In the genomic region with DNA sequence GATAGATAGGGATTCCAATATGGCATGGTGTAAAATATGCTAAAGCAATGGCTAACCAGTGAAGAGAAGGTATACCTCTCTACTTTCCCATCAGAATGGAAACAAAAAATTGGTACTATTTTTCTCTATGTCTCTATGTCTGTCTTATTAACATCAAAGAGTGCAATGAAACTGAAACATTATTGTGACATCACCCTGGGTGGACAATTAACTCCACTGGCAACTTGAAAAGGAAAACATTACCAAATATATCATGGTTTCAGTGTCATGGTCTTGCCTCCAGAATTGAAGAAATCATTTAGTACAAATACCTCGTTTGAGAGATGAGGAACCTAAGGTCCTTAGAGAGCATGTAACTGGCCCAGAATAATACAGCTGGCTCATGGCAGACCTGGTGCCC, we compare ENCODE assay signal across 1 cellular context.
TF ChIP-seq lines count a peak whose summit lies in the region.

No MANE protein-coding gene starts in this region.

TF ChIP-seq in GM12878, 131 proteins besides CTCF, POLR2A, EP300 and RAD21 (continued from another document and continues in another):
- TF ChIP-seq, protein P1, sequence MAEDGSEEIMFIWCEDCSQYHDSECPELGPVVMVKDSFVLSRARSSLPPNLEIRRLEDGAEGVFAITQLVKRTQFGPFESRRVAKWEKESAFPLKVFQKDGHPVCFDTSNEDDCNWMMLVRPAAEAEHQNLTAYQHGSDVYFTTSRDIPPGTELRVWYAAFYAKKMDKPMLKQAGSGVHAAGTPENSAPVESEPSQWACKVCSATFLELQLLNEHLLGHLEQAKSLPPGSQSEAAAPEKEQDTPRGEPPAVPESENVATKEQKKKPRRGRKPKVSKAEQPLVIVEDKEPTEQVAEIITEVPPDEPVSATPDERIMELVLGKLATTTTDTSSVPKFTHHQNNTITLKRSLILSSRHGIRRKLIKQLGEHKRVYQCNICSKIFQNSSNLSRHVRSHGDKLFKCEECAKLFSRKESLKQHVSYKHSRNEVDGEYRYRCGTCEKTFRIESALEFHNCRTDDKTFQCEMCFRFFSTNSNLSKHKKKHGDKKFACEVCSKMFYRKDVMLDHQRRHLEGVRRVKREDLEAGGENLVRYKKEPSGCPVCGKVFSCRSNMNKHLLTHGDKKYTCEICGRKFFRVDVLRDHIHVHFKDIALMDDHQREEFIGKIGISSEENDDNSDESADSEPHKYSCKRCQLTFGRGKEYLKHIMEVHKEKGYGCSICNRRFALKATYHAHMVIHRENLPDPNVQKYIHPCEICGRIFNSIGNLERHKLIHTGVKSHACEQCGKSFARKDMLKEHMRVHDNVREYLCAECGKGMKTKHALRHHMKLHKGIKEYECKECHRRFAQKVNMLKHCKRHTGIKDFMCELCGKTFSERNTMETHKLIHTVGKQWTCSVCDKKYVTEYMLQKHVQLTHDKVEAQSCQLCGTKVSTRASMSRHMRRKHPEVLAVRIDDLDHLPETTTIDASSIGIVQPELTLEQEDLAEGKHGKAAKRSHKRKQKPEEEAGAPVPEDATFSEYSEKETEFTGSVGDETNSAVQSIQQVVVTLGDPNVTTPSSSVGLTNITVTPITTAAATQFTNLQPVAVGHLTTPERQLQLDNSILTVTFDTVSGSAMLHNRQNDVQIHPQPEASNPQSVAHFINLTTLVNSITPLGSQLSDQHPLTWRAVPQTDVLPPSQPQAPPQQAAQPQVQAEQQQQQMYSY (CRISPR knock-in tag; IDR thresholded peaks at IDR 0.05), result no peak
- TF ChIP-seq ZZZ3 (IDR thresholded peaks at IDR 0.05; ENCODE audit: control insufficient read depth, insufficient read length, low read depth) (no peak), NFIC (IDR thresholded peaks at IDR 0.05; ENCODE audit: low read depth, low read length) (peak; percentile 64; the same call in 1 of the 2 replicates), MTA3 (IDR thresholded peaks at IDR 0.05; ENCODE audit: borderline replicate concordance, low read length) (no peak), STAT3 (IDR thresholded peaks at IDR 0.05; ENCODE audit: low read depth, low read length) (no peak), SIX5 (IDR thresholded peaks at IDR 0.05; ENCODE audit: low read depth, low read length, severe bottlenecking) (no peak), YY1 (IDR thresholded peaks at IDR 0.05; ENCODE audit: low read depth, low read length) (no peak), TCF12 (IDR thresholded peaks at IDR 0.05; ENCODE audit: low read depth, low read length) (no peak), SUZ12 (IDR thresholded peaks at IDR 0.05; ENCODE audit: unreplicated experiment) (no peak), SIN3A (IDR thresholded peaks at IDR 0.05; ENCODE audit: low read depth, low read length) (no peak), CBFB (IDR thresholded peaks at IDR 0.05; ENCODE audit: low read depth) (no peak), TCF3 (IDR thresholded peaks at IDR 0.05; ENCODE audit: borderline replicate concordance, insufficient read depth, low read depth, low read length) (no peak), USF2 (IDR thresholded peaks at IDR 0.05; ENCODE audit: borderline replicate concordance, low read depth, low read length) (no peak), CHD2 (IDR thresholded peaks at IDR 0.05; ENCODE audit: borderline replicate concordance, low read depth, low read length) (no peak), ESRRA (IDR thresholded peaks at IDR 0.05; ENCODE audit: low read length) (no peak), ASH2L (IDR thresholded peaks at IDR 0.05; ENCODE audit: borderline replicate concordance, low read depth) (no peak), TARDBP (IDR thresholded peaks at IDR 0.05; ENCODE audit: borderline replicate concordance) (no peak), HDGF (IDR thresholded peaks at IDR 0.05) (no peak), MEF2B (IDR thresholded peaks at IDR 0.05; ENCODE audit: partially characterized antibody, poor library complexity, severe bottlenecking) (peak; percentile 25), PBX3 (IDR thresholded peaks at IDR 0.05; ENCODE audit: insufficient replicate concordance, low read depth, low read length) (no peak), MYC (IDR thresholded peaks at IDR 0.05; ENCODE audit: insufficient read depth, insufficient read length, insufficient replicate concordance, low read length, severe bottlenecking) (no peak), CREM (IDR thresholded peaks at IDR 0.05; ENCODE audit: low read depth) (peak; percentile 68), BRCA1 (IDR thresholded peaks at IDR 0.05; ENCODE audit: low read depth, low read length) (no peak), ATF2 (IDR thresholded peaks at IDR 0.05; ENCODE audit: low read length) (no peak), GATAD2B (conservative IDR thresholded peaks at IDR 0.05; ENCODE audit: low read depth) (no peak), RELA (IDR thresholded peaks at IDR 0.05; ENCODE audit: borderline replicate concordance, partially characterized antibody) (no peak), CEBPB (IDR thresholded peaks at IDR 0.05; ENCODE audit: borderline replicate concordance in 1 of 2, low read depth in 2 of 2, low read length in 2 of 2) (no peak), EGR1 (IDR thresholded peaks at IDR 0.05; ENCODE audit: borderline replicate concordance in 1 of 2, low read depth in 2 of 2, low read length in 2 of 2) (no peak), LARP7 (IDR thresholded peaks at IDR 0.05) (no peak), GABPA (IDR thresholded peaks at IDR 0.05; ENCODE audit: low read depth) (no peak), POU2F2 (IDR thresholded peaks at IDR 0.05; ENCODE audit: borderline replicate concordance, low read depth, low read length) (no peak), TAF1 (IDR thresholded peaks at IDR 0.05; ENCODE audit: borderline replicate concordance, low read depth, low read length) (no peak), CREB1 (IDR thresholded peaks at IDR 0.05; ENCODE audit: low read depth) (peak; percentile 53; the same call in 1 of the 2 replicates), EED (IDR thresholded peaks at IDR 0.05; ENCODE audit: low read depth) (no peak), RUNX3 (IDR thresholded peaks at IDR 0.05; ENCODE audit: low read length) (peak; percentile 59; the same call in 1 of the 2 replicates), EZH2 (IDR thresholded peaks at IDR 0.05; ENCODE audit: borderline replicate concordance, control insufficient read depth, low read depth, low read length) (no peak), RFX5 (IDR thresholded peaks at IDR 0.05; ENCODE audit: low read depth, low read length) (no peak)
- TF ChIP-seq, protein P2, sequence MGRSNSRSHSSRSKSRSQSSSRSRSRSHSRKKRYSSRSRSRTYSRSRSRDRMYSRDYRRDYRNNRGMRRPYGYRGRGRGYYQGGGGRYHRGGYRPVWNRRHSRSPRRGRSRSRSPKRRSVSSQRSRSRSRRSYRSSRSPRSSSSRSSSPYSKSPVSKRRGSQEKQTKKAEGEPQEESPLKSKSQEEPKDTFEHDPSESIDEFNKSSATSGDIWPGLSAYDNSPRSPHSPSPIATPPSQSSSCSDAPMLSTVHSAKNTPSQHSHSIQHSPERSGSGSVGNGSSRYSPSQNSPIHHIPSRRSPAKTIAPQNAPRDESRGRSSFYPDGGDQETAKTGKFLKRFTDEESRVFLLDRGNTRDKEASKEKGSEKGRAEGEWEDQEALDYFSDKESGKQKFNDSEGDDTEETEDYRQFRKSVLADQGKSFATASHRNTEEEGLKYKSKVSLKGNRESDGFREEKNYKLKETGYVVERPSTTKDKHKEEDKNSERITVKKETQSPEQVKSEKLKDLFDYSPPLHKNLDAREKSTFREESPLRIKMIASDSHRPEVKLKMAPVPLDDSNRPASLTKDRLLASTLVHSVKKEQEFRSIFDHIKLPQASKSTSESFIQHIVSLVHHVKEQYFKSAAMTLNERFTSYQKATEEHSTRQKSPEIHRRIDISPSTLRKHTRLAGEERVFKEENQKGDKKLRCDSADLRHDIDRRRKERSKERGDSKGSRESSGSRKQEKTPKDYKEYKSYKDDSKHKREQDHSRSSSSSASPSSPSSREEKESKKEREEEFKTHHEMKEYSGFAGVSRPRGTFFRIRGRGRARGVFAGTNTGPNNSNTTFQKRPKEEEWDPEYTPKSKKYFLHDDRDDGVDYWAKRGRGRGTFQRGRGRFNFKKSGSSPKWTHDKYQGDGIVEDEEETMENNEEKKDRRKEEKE (IDR thresholded peaks at IDR 0.05), result no peak
- TF ChIP-seq, protein P3, sequence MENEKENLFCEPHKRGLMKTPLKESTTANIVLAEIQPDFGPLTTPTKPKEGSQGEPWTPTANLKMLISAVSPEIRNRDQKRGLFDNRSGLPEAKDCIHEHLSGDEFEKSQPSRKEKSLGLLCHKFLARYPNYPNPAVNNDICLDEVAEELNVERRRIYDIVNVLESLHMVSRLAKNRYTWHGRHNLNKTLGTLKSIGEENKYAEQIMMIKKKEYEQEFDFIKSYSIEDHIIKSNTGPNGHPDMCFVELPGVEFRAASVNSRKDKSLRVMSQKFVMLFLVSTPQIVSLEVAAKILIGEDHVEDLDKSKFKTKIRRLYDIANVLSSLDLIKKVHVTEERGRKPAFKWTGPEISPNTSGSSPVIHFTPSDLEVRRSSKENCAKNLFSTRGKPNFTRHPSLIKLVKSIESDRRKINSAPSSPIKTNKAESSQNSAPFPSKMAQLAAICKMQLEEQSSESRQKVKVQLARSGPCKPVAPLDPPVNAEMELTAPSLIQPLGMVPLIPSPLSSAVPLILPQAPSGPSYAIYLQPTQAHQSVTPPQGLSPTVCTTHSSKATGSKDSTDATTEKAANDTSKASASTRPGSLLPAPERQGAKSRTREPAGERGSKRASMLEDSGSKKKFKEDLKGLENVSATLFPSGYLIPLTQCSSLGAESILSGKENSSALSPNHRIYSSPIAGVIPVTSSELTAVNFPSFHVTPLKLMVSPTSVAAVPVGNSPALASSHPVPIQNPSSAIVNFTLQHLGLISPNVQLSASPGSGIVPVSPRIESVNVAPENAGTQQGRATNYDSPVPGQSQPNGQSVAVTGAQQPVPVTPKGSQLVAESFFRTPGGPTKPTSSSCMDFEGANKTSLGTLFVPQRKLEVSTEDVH (IDR thresholded peaks at IDR 0.05; ENCODE audit: low read depth, partially characterized antibody), result no peak
- TF ChIP-seq, protein P4, sequence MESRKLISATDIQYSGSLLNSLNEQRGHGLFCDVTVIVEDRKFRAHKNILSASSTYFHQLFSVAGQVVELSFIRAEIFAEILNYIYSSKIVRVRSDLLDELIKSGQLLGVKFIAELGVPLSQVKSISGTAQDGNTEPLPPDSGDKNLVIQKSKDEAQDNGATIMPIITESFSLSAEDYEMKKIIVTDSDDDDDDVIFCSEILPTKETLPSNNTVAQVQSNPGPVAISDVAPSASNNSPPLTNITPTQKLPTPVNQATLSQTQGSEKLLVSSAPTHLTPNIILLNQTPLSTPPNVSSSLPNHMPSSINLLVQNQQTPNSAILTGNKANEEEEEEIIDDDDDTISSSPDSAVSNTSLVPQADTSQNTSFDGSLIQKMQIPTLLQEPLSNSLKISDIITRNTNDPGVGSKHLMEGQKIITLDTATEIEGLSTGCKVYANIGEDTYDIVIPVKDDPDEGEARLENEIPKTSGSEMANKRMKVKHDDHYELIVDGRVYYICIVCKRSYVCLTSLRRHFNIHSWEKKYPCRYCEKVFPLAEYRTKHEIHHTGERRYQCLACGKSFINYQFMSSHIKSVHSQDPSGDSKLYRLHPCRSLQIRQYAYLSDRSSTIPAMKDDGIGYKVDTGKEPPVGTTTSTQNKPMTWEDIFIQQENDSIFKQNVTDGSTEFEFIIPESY (IDR thresholded peaks at IDR 0.05), result no peak
- TF ChIP-seq, protein P5, sequence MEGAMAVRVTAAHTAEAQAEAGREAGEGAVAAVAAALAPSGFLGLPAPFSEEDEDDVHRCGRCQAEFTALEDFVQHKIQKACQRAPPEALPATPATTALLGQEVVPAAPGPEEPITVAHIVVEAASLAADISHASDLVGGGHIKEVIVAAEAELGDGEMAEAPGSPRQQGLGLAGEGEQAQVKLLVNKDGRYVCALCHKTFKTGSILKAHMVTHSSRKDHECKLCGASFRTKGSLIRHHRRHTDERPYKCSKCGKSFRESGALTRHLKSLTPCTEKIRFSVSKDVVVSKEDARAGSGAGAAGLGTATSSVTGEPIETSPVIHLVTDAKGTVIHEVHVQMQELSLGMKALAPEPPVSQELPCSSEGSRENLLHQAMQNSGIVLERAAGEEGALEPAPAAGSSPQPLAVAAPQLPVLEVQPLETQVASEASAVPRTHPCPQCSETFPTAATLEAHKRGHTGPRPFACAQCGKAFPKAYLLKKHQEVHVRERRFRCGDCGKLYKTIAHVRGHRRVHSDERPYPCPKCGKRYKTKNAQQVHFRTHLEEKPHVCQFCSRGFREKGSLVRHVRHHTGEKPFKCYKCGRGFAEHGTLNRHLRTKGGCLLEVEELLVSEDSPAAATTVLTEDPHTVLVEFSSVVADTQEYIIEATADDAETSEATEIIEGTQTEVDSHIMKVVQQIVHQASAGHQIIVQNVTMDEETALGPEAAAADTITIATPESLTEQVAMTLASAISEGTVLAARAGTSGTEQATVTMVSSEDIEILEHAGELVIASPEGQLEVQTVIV (IDR thresholded peaks at IDR 0.05; ENCODE audit: borderline replicate concordance, partially characterized antibody), result no peak
